9 cellular contexts compared by ENCODE assay signal in the genomic region with DNA sequence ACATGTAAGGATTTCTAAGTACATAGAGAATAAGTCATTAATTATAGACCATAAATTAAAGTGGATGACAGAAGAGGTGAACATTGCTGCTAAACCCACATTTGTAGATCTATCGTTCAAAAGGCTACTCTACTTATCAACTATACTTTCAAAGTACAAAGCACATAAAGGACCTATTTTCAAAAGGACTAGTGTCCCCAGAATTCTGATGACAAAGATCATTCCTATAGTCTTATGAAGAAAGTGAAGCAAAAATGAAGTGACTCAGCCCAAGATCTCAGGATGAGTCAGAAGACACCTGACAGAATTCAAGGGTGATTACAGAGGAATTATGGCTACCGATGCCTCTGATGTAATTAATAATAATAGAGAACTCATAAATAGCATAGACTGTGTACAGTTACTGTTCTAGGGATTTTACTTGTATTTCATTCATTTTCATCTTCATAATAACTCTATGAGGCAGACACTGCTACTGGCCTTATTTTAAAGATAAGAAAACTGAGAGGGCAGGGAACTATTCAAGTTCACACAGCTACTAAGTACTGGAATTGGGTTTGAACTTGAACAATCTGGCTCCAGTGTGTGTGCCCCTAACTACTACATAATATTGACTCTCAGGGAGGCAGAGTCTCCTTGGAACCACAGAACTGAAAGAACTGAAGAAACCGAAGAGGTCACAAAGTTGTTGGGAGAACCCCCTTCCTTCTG. TPM values are rescaled to one million over a fixed set of nuclear protein-coding genes. Genes with fewer than 3 reads are reported as not detected.
DNase-seq lines count a peak whose midpoint lies in the region; ATAC-seq and TF ChIP-seq lines count a peak whose summit lies in the region.
"Had no signal": no experiment of that assay in that cellular context is flagged by ENCODE, and none has a peak within 500 bp of the region (broad histone marks: within the 10 kb centered on the region; RNA-seq: fewer than 3 reads in every experiment).

No MANE protein-coding gene starts in this region.

- CTCF ChIA-PET in HEK293 (lab: Yijun Ruan, JAX), result interaction anchor here (0.6 kb wide), 1 partner anchor 54 kb away, joined by 4 read pairs; no protein-coding TSS in a partner anchor
- CTCF ChIA-PET in activated CD4-positive, alpha-beta T cell treated with anti-CD3 and anti-CD28 coated beads, Interleukin-2, amount 10 ng/mL, durations not matched to agents 7 days and 5 days (lab: Charles Lee), result no interaction called here

- POLR2A ChIA-PET in HEK293 (lab: Yijun Ruan, JAX), result no interaction called here
- POLR2A ChIA-PET in activated CD4-positive, alpha-beta T cell treated with anti-CD3 and anti-CD28 coated beads, Interleukin-2, amount 10 ng/mL, durations not matched to agents 7 days and 5 days (lab: Charles Lee), result no interaction called here

- peaks cover 13% of the 10 kb centered on the region for H3K4me1 Mint-ChIP-seq in activated CD4-positive, alpha-beta T cell treated with anti-CD3 and anti-CD28 coated beads, Interleukin-2, amount 10 ng/mL, durations not matched to agents 7 days and 5 days

- H3K9me3 Mint-ChIP-seq in activated CD4-positive, alpha-beta T cell treated with anti-CD3 and anti-CD28 coated beads, Interleukin-2, amount 10 ng/mL, durations not matched to agents 7 days and 5 days, result no peaks in the 10 kb centered on the region

- ATAC-seq in GM18861 (IDR thresholded peaks at IDR 0.05; ENCODE audit: unreplicated experiment), result peak; percentile 86

- H3K4me3 Mint-ChIP-seq in activated CD4-positive, alpha-beta T cell treated with anti-CD3 and anti-CD28 coated beads, Interleukin-2, amount 10 ng/mL, durations not matched to agents 7 days and 5 days, result no peak overlapping the region

- no peak overlapping the region for H3K4me3 ChIP-seq in HEK293 (ENCODE audit: low read depth, low read length)
- no peak overlapping the region for H3K4me3 ChIP-seq in kidney epithelial cell (ENCODE audit: low read depth, low read length)
- no peak overlapping the region for H3K4me3 ChIP-seq in WERI-Rb-1 (ENCODE audit: low read depth, low read length)
- H3K4me3 ChIP-seq: transverse colon had no signal

- H3K36me3 ChIP-seq in HEK293 (ENCODE audit: control insufficient read depth in 2 of 2, insufficient read depth in 1 of 2, low read length in 2 of 2), result no peaks in the 10 kb centered on the region
- H3K36me3 ChIP-seq in kidney epithelial cell (ENCODE audit: control insufficient read depth, insufficient read depth, low read length), result no peaks in the 10 kb centered on the region
- H3K36me3 ChIP-seq in WERI-Rb-1, result no peaks in the 10 kb centered on the region
- H3K36me3 ChIP-seq: transverse colon had no signal

- DNase-seq in M059J (ENCODE audit: low read depth) (peak; percentile 67), kidney epithelial cell (ENCODE audit: low read depth) (peak; percentile 26), WERI-Rb-1 (no peak), SHP77 (lab: John Stamatoyannopoulos, UW) (no peak)
- DNase-seq in activated CD4-positive, alpha-beta T cell treated with anti-CD3 and anti-CD28 coated beads, Interleukin-2, amount 10 ng/mL, durations not matched to agents 7 days and 5 days, result no peak
- DNase-seq in activated CD4-positive, alpha-beta T cell treated with anti-CD3 and anti-CD28 coated beads for 4 hours, result no peak
- DNase-seq: transverse colon had no signal

- peaks cover 11% of the 10 kb centered on the region for H3K4me1 ChIP-seq in HEK293 (ENCODE audit: control insufficient read depth, insufficient read depth, low read length)

- H3K9me3 ChIP-seq in HEK293 (ENCODE audit: control insufficient read depth, insufficient read depth, low read depth, low read length) (no peaks in the 10 kb centered on the region), WERI-Rb-1 (ENCODE audit: severe bottlenecking) (no peaks in the 10 kb centered on the region)
- H3K9me3 ChIP-seq: transverse colon had no signal

- H3K27me3 Mint-ChIP-seq in activated CD4-positive, alpha-beta T cell treated with anti-CD3 and anti-CD28 coated beads, Interleukin-2, amount 10 ng/mL, durations not matched to agents 7 days and 5 days, result no peaks in the 10 kb centered on the region

- H3K27ac ChIP-seq in HEK293 (ENCODE audit: extremely low read depth, low read depth, low read length), result no peak overlapping the region; the same call in 1 of the 2 replicates
- no peak overlapping the region for H3K27ac ChIP-seq in WERI-Rb-1

- no peak overlapping the region for H3K27ac Mint-ChIP-seq in activated CD4-positive, alpha-beta T cell treated with anti-CD3 and anti-CD28 coated beads, Interleukin-2, amount 10 ng/mL, durations not matched to agents 7 days and 5 days

- TF ChIP-seq CTCF in HEK293 (tag by site-specific recombination; IDR thresholded peaks at IDR 0.05) (no peak), kidney epithelial cell (IDR thresholded peaks at IDR 0.05; ENCODE audit: insufficient read depth, low read length, poor library complexity, severe bottlenecking) (no peak), WERI-Rb-1 (IDR thresholded peaks at IDR 0.05; ENCODE audit: low read depth, low read length) (no peak)

- H3K36me3 Mint-ChIP-seq in activated CD4-positive, alpha-beta T cell treated with anti-CD3 and anti-CD28 coated beads, Interleukin-2, amount 10 ng/mL, durations not matched to agents 7 days and 5 days (ENCODE audit: low read depth), result no peaks in the 10 kb centered on the region

- no peaks in the 10 kb centered on the region for H3K27me3 ChIP-seq in kidney epithelial cell (ENCODE audit: control insufficient read depth, insufficient read depth, low read length)
- H3K27me3 ChIP-seq in WERI-Rb-1 (ENCODE audit: insufficient read depth, low read depth, severe bottlenecking), result peaks cover 28% of the 10 kb centered on the region
- H3K27me3 ChIP-seq: transverse colon had no signal

TF ChIP-seq in HEK293, 187 proteins besides CTCF, POLR2A, EP300 and RAD21:
- peak; percentile 32; the same call in 1 of the 2 replicates for TF ChIP-seq SCRT2 (tag by site-specific recombination; IDR thresholded peaks at IDR 0.05)
- TF ChIP-seq ZNF366 (tag by site-specific recombination; conservative IDR thresholded peaks at IDR 0.05), result 0 out of 2 replicates have a peak, but pooled peaks have one; percentile 20
- TF ChIP-seq SCRT1 (tag by site-specific recombination; IDR thresholded peaks at IDR 0.05; ENCODE audit: borderline replicate concordance), result no peak
- TF ChIP-seq, protein P1, sequence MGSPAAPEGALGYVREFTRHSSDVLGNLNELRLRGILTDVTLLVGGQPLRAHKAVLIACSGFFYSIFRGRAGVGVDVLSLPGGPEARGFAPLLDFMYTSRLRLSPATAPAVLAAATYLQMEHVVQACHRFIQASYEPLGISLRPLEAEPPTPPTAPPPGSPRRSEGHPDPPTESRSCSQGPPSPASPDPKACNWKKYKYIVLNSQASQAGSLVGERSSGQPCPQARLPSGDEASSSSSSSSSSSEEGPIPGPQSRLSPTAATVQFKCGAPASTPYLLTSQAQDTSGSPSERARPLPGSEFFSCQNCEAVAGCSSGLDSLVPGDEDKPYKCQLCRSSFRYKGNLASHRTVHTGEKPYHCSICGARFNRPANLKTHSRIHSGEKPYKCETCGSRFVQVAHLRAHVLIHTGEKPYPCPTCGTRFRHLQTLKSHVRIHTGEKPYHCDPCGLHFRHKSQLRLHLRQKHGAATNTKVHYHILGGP (tag by site-specific recombination; IDR thresholded peaks at IDR 0.05), result no peak
- TF ChIP-seq, protein P2, sequence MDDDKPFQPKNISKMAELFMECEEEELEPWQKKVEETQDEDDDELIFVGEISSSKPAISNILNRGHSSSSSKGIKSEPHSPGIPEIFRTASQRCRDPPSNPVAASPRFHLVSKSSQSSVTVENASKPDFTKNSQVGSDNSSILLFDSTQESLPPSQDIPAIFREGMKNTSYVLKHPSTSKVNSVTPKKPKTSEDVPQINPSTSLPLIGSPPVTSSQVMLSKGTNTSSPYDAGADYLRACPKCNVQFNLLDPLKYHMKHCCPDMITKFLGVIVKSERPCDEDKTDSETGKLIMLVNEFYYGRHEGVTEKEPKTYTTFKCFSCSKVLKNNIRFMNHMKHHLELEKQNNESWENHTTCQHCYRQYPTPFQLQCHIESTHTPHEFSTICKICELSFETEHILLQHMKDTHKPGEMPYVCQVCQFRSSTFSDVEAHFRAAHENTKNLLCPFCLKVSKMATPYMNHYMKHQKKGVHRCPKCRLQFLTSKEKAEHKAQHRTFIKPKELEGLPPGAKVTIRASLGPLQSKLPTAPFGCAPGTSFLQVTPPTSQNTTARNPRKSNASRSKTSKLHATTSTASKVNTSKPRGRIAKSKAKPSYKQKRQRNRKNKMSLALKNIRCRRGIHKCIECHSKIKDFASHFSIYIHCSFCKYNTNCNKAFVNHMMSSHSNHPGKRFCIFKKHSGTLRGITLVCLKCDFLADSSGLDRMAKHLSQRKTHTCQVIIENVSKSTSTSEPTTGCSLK (tag by site-specific recombination; IDR thresholded peaks at IDR 0.05), result no peak
- no peak for TF ChIP-seq ZNF416 (tag by site-specific recombination; IDR thresholded peaks at IDR 0.05)

RNA-seq across cellular contexts. Expression of a gene that starts 17.1 kb away (rescaled TPM):
- total RNA-seq in M059J (2014; rRNA removed; shearing (Covaris generic)), result 5.2 and 11.4 TPM in 2 replicates
- total RNA-seq in kidney epithelial cell, result 12.6 and 14.9 TPM in 2 replicates
- 1 to 10 TPM; 8.7 to 8.9 TPM for total RNA-seq in activated CD4-positive, alpha-beta T cell treated with anti-CD3 and anti-CD28 coated beads, Interleukin-2, amount 10 ng/mL, durations not matched to agents 7 days and 5 days

Comparison
In these comparisons a context has a peak if more than half of its experiments do, and no peak if none do; other contexts are left out.
1. DNase-seq: peak in M059J (single experiment) and kidney epithelial cell (single experiment); none in activated CD4-positive, alpha-beta T cell treated with anti-CD3 and anti-CD28 coated beads, Interleukin-2, amount 10 ng/mL, durations not matched to agents 7 days and 5 days (single experiment), WERI-Rb-1 (single experiment), activated CD4-positive, alpha-beta T cell treated with anti-CD3 and anti-CD28 coated beads for 4 hours (0 of 2) and SHP77 (0 of 2).